Comparison of ENCODE assay signal across 18 cellular contexts in genomic region chr3:16728762-16729745, GRCh38.
DNase-seq lines count a peak whose midpoint lies in the region; ATAC-seq and TF ChIP-seq lines count a peak whose summit lies in the region.
"Had no signal": no experiment of that assay in that cellular context is flagged by ENCODE, and none has a peak within 500 bp of the region (broad histone marks: within the 10 kb centered on the region; RNA-seq: fewer than 3 reads in every experiment).

No MANE protein-coding gene starts in this region.

- H3K56ac ChIP-seq in IMR-90 (ENCODE audit: extremely low read depth, insufficient read depth, low read length): peak overlapping the region; percentile 58

- intact Hi-C loops in IMR-90 (cut with micrococcal nuclease): no loop called here
- intact Hi-C loops in CD4-positive, alpha-beta memory T cell (cut with micrococcal nuclease): no loop called here

- H3K27ac Mint-ChIP-seq in activated naive CD4-positive, alpha-beta T cell treated with anti-CD3 and anti-CD28 coated beads, Interleukin-2, amount 50 U/mL, for 72 hours: no peak overlapping the region
- H3K27ac Mint-ChIP-seq in CD4-positive, alpha-beta memory T cell: no peak overlapping the region
- H3K27ac Mint-ChIP-seq: activated CD8-positive, alpha-beta T cell treated with anti-CD3 and anti-CD28 coated beads for 36 hours had no signal

- peak overlapping the region; percentile 36; the same call in 1 of the 2 replicates for H3K4me2 ChIP-seq in IMR-90 (ENCODE audit: low read depth, low read length)

- peak overlapping the region; percentile 77; the same call in 1 of the 2 replicates for H3K23ac ChIP-seq in IMR-90 (ENCODE audit: low read depth, low read length)

- peak overlapping the region; percentile 71 for H2AFZ ChIP-seq in IMR-90 (replicated peaks; ENCODE audit: low read length, poor library complexity)

- no peak overlapping the region for H3K4me3 Mint-ChIP-seq in CD4-positive, alpha-beta memory T cell
- H3K4me3 Mint-ChIP-seq: activated CD8-positive, alpha-beta T cell treated with anti-CD3 and anti-CD28 coated beads for 36 hours had no signal

- in situ Hi-C loops in IMR-90 (cut with MboI; ENCODE audit: low sequenced_read_pairs): no loop called here

- DNase-seq in AG04449 (ENCODE audit: low read depth, low spot score) (peak; percentile 26), IMR-90 (peak; percentile 63), adipocyte (ENCODE audit: low read depth) (peak; percentile 36), foreskin keratinocyte (peak; percentile 57 to 83)
- no peak for DNase-seq in activated CD4-positive, alpha-beta T cell treated with anti-CD3 and anti-CD28 coated beads for 1 hour
- DNase-seq in activated naive CD4-positive, alpha-beta T cell treated with anti-CD3 and anti-CD28 coated beads, Interleukin-2, amount 50 U/mL, for 72 hours (ENCODE audit: low spot score in 2 of 2): no peak
- no peak for DNase-seq in CD4-positive, alpha-beta memory T cell
- DNase-seq: activated CD8-positive, alpha-beta T cell treated with anti-CD3 and anti-CD28 coated beads for 36 hours; effector CD4-positive, alpha-beta T cell; KBM-7; kidney glomerular epithelial cell; NCI-H1694; NCI-H526; ovary had no signal

- peak overlapping the region; percentile 76 for H2BK5ac ChIP-seq in IMR-90 (ENCODE audit: low read depth, low read length, poor library complexity, severe bottlenecking)

- peak overlapping the region; percentile 23; the same call in 1 of the 2 replicates for H2AK5ac ChIP-seq in IMR-90 (ENCODE audit: low read depth, low read length)

- H2AK9ac ChIP-seq in IMR-90 (replicated peaks; ENCODE audit: low read depth, low read length, poor library complexity): no peak overlapping the region

- dilution Hi-C loops in IMR-90 (cut with HindIII; ENCODE audit: low sequenced_read_pairs, unreplicated experiment): no loop called here

- H3K27me3 ChIP-seq in IMR-90 (ENCODE audit: control insufficient read depth, insufficient read depth, low read length): no peaks in the 10 kb centered on the region
- H3K27me3 ChIP-seq in adipocyte (replicated peaks; ENCODE audit: control insufficient read depth, insufficient read depth, low read length): no peaks in the 10 kb centered on the region
- no peaks in the 10 kb centered on the region for H3K27me3 ChIP-seq in foreskin keratinocyte
- no peaks in the 10 kb centered on the region for H3K27me3 ChIP-seq in CD4-positive, alpha-beta memory T cell (ENCODE audit: insufficient read depth, low read length)
- H3K27me3 ChIP-seq: ovary, suprapubic skin had no signal

- peak overlapping the region; percentile 60; the same call in 1 of the 2 replicates for H4K91ac ChIP-seq in IMR-90 (ENCODE audit: insufficient read depth, low read depth, low read length)

- H3K18ac ChIP-seq in IMR-90 (ENCODE audit: low read depth, low read length): peak overlapping the region; percentile 94; the same call in 1 of the 2 replicates

- BruUV-seq in IMR-90 (replicated peaks; lab: Mats Ljungman, UMichigan): no TSS peak

- TF ChIP-seq CTCF in AG04449 (IDR thresholded peaks at IDR 0.05; ENCODE audit: insufficient read depth, low read length, missing control alignments) (no peak), IMR-90 (conservative IDR thresholded peaks at IDR 0.05; ENCODE audit: low read depth, low read length) (no peak), foreskin keratinocyte (conservative IDR thresholded peaks at IDR 0.05) (no peak)

- peak overlapping the region; percentile 74; the same call in 1 of the 2 replicates for H4K5ac ChIP-seq in IMR-90 (ENCODE audit: low read depth, low read length)

- H3K36me3 Mint-ChIP-seq in activated naive CD4-positive, alpha-beta T cell treated with anti-CD3 and anti-CD28 coated beads, Interleukin-2, amount 50 U/mL, for 72 hours: peaks cover 26 to 35% of the 10 kb centered on the region in 2 donors
- H3K36me3 Mint-ChIP-seq in CD4-positive, alpha-beta memory T cell: peaks cover 4 to 9% of the 10 kb centered on the region in 2 donors

- peak overlapping the region; percentile 96 for H2BK120ac ChIP-seq in IMR-90 (ENCODE audit: low read depth, low read length)

- no peak overlapping the region for H3K9ac ChIP-seq in IMR-90 (ENCODE audit: low read depth, low read length)
- peak overlapping the region; percentile 75 for H3K9ac ChIP-seq in adipocyte (ENCODE audit: low read length)

- H3K36me3 ChIP-seq in IMR-90 (ENCODE audit: control insufficient read depth, insufficient read depth, low read length): no peaks in the 10 kb centered on the region
- no peaks in the 10 kb centered on the region for H3K36me3 ChIP-seq in adipocyte (ENCODE audit: control insufficient read depth, insufficient read depth, low read length, severe bottlenecking)
- no peaks in the 10 kb centered on the region for H3K36me3 ChIP-seq in CD4-positive, alpha-beta memory T cell (ENCODE audit: insufficient read depth, low read length)
- H3K36me3 ChIP-seq: ovary, suprapubic skin had no signal

- H3K4me1 Mint-ChIP-seq in CD4-positive, alpha-beta memory T cell: no peaks in the 10 kb centered on the region

- H3K4me3 ChIP-seq in AG04449 (ENCODE audit: low read depth, low read length) (no peak overlapping the region), IMR-90 (ENCODE audit: insufficient read depth, low read depth, low read length) (no peak overlapping the region), adipocyte (ENCODE audit: low read length) (peak overlapping the region; percentile 54)
- H3K4me3 ChIP-seq in CD4-positive, alpha-beta memory T cell (ENCODE audit: low read length in 2 of 2): no peak overlapping the region
- H3K4me3 ChIP-seq: GM12878, ovary, suprapubic skin had no signal

- no peaks in the 10 kb centered on the region for H3K79me1 ChIP-seq in IMR-90 (ENCODE audit: low read depth in 1 of 2, low read length in 2 of 2)

- peak overlapping the region; percentile 89; the same call in 1 of the 2 replicates for H3K4ac ChIP-seq in IMR-90 (ENCODE audit: low read depth, low read length)

- ATAC-seq in IMR-90 (ENCODE audit: low read depth) (peak; percentile 46; the same call in 1 of the 2 replicates), foreskin keratinocyte (peak; percentile 67), HG03378 (IDR thresholded peaks at IDR 0.05; ENCODE audit: unreplicated experiment) (no peak)
- no peak for ATAC-seq in activated naive CD4-positive, alpha-beta T cell treated with anti-CD3 and anti-CD28 coated beads, Interleukin-2, amount 50 U/mL, for 72 hours
- ATAC-seq: activated CD8-positive, alpha-beta T cell treated with anti-CD3 and anti-CD28 coated beads for 36 hours; GM12878; Right ventricle myocardium inferior had no signal

- no peaks in the 10 kb centered on the region for H3K9me1 ChIP-seq in IMR-90 (ENCODE audit: insufficient read depth, low read length)

- peak overlapping the region; percentile 87 for H3K14ac ChIP-seq in IMR-90 (replicated peaks; ENCODE audit: low read depth, low read length)

- CTCF ChIA-PET in AG04449 (lab: Yijun Ruan, JAX): interaction anchor here (1.1 kb wide), 1 partner anchor 13 kb away, joined by 3 read pairs; no protein-coding TSS in a partner anchor
- CTCF ChIA-PET in IMR-90 (lab: Yijun Ruan, JAX): no interaction called here
- CTCF ChIA-PET in CD4-positive, alpha-beta memory T cell (lab: Charles Lee; ENCODE audit: partially characterized antibody): no interaction called here

- TF ChIP-seq RAD21 in IMR-90 (IDR thresholded peaks at IDR 0.05; ENCODE audit: low read length): no peak

- peaks cover 3% of the 10 kb centered on the region; the same call in 1 of the 2 replicates for H3K4me1 ChIP-seq in IMR-90 (ENCODE audit: control insufficient read depth, insufficient read depth, low read length)
- peaks cover 23% of the 10 kb centered on the region for H3K4me1 ChIP-seq in adipocyte (ENCODE audit: control insufficient read depth, insufficient read depth, low read length)
- peaks cover 16% of the 10 kb centered on the region for H3K4me1 ChIP-seq in foreskin keratinocyte
- no peaks in the 10 kb centered on the region for H3K4me1 ChIP-seq in CD4-positive, alpha-beta memory T cell (ENCODE audit: insufficient read depth, low read length)
- H3K4me1 ChIP-seq: suprapubic skin had no signal

- no peaks in the 10 kb centered on the region for H4K20me1 ChIP-seq in IMR-90 (ENCODE audit: insufficient read depth, low read length)

- H3K9me3 Mint-ChIP-seq in activated naive CD4-positive, alpha-beta T cell treated with anti-CD3 and anti-CD28 coated beads, Interleukin-2, amount 50 U/mL, for 72 hours: peaks cover 23 to 32% of the 10 kb centered on the region in 2 donors
- H3K9me3 Mint-ChIP-seq in CD4-positive, alpha-beta memory T cell: peaks cover 0 to 50% (median 40%) of the 10 kb centered on the region in 8 donors

- H3K9me3 ChIP-seq in IMR-90 (ENCODE audit: control insufficient read depth, insufficient read depth, low read length): no peaks in the 10 kb centered on the region
- H3K9me3 ChIP-seq in adipocyte (ENCODE audit: control insufficient read depth, low read length): peaks cover 18% of the 10 kb centered on the region
- H3K9me3 ChIP-seq in CD4-positive, alpha-beta memory T cell (ENCODE audit: control insufficient read depth in 1 of 2, low read length in 2 of 2): peaks cover 0 to 10% of the 10 kb centered on the region in 2 donors
- H3K9me3 ChIP-seq: ovary, suprapubic skin had no signal

- H2BK15ac ChIP-seq in IMR-90 (ENCODE audit: low read depth, low read length): peak overlapping the region; percentile 58; the same call in 2 of the 3 replicates

- POLR2A ChIA-PET in AG04449 (lab: Yijun Ruan, JAX) (no interaction called here), IMR-90 (lab: Charles Lee; ENCODE audit: unreplicated experiment) (no interaction called here)
- POLR2A ChIA-PET in CD4-positive, alpha-beta memory T cell (lab: Charles Lee; ENCODE audit: partially characterized antibody): no interaction called here

- H2BK20ac ChIP-seq in IMR-90 (ENCODE audit: low read depth, low read length): peak overlapping the region; percentile 84

- WGBS in IMR-90 (ENCODE audit: extremely low coverage in 2 of 2, insufficient read length in 1 of 2), 2 experiments: no CpG with 5 or more reads among the region's 4 CpGs

- no peak for TF ChIP-seq POLR2A in IMR-90 (IDR thresholded peaks at IDR 0.05; ENCODE audit: low read depth, low read length)

- no peak overlapping the region; the same call in 1 of the 2 replicates for H3K27ac ChIP-seq in IMR-90 (ENCODE audit: insufficient read depth, low read length)
- H3K27ac ChIP-seq in foreskin keratinocyte: peak overlapping the region; percentile 57
- no peak overlapping the region for H3K27ac ChIP-seq in CD4-positive, alpha-beta memory T cell (ENCODE audit: low read depth, low read length)
- H3K27ac ChIP-seq: ovary, suprapubic skin had no signal

- peaks cover 0 to 5% of the 10 kb centered on the region in 2 donors for H3K27me3 Mint-ChIP-seq in CD4-positive, alpha-beta memory T cell
- H3K27me3 Mint-ChIP-seq: activated CD8-positive, alpha-beta T cell treated with anti-CD3 and anti-CD28 coated beads for 36 hours had no signal

- H4K8ac ChIP-seq in IMR-90 (ENCODE audit: low read depth in 2 of 2, low read length in 2 of 2): peak overlapping the region; percentile 67 to 86; a peak in 3 of 4 replicates

TF ChIP-seq in IMR-90, 13 proteins besides CTCF, POLR2A, EP300 and RAD21 (continues in another document):
- TF ChIP-seq BHLHE40 (IDR thresholded peaks at IDR 0.05; ENCODE audit: low read depth, low read length): no peak
- TF ChIP-seq SMC3 (IDR thresholded peaks at IDR 0.05; ENCODE audit: low read depth, low read length): no peak
- TF ChIP-seq NFE2L2 (IDR thresholded peaks at IDR 0.05; ENCODE audit: low read depth, low read length): no peak
- TF ChIP-seq CHD1 (IDR thresholded peaks at IDR 0.05; ENCODE audit: low read depth, low read length): no peak
- TF ChIP-seq RFX5 (IDR thresholded peaks at IDR 0.05; ENCODE audit: low read depth, low read length): no peak

Comparison
In these comparisons a context has a peak if more than half of its experiments do, and no peak if none do; other contexts are left out.
1. DNase-seq: peak in AG04449 (single experiment), IMR-90 (single experiment), adipocyte (single experiment) and foreskin keratinocyte (2 of 2); none in activated CD4-positive, alpha-beta T cell treated with anti-CD3 and anti-CD28 coated beads for 1 hour (single experiment), activated naive CD4-positive, alpha-beta T cell treated with anti-CD3 and anti-CD28 coated beads, Interleukin-2, amount 50 U/mL, for 72 hours (0 of 2) and CD4-positive, alpha-beta memory T cell (0 of 5).
2. ATAC-seq: peak in IMR-90 (single experiment) and foreskin keratinocyte (single experiment); none in activated naive CD4-positive, alpha-beta T cell treated with anti-CD3 and anti-CD28 coated beads, Interleukin-2, amount 50 U/mL, for 72 hours (0 of 2) and HG03378 (single experiment).